16 cellular contexts compared by ENCODE assay signal in genomic region chrX:18966624-18967023, GRCh38. TPM values are rescaled to one million over a fixed set of nuclear protein-coding genes. Genes with fewer than 3 reads are reported as not detected.
DNase-seq lines count a peak whose midpoint lies in the region; ATAC-seq, FAIRE-seq and TF ChIP-seq lines count a peak whose summit lies in the region.
"Had no signal": no experiment of that assay in that cellular context is flagged by ENCODE, and none has a peak within 500 bp of the region (broad histone marks: within the 10 kb centered on the region; RNA-seq: fewer than 3 reads in every experiment).

No MANE protein-coding gene starts in this region.

- H3K36me3 ChIP-seq in right lobe of liver (no peaks in the 10 kb centered on the region), HepG2 (replicated peaks in 1 of 2; ENCODE audit: control insufficient read depth in 1 of 2, insufficient read depth in 2 of 2, low read length in 2 of 2) (peaks cover 1 to 5% of the 10 kb centered on the region in 2 experiments; a peak in 2 of 5 replicates), psoas muscle (ENCODE audit: insufficient read depth in 1 of 2, low read depth in 1 of 2) (no peaks in the 10 kb centered on the region)
- H3K36me3 ChIP-seq: BE2C had no signal

- H3K4me2 ChIP-seq in HepG2 (ENCODE audit: low read depth, low read length) = no peak overlapping the region

- DNase-seq in right lobe of liver = peak in 1 of 3 donors; percentile 53
- no peak for DNase-seq in HepG2 (ENCODE audit: low spot score)
- DNase-seq in left ventricle myocardium superior = peak; percentile 33
- peak in 1 of 2 donors; percentile 15 for DNase-seq in psoas muscle
- no peak for DNase-seq in NCI-H2196 (lab: John Stamatoyannopoulos, UW; ENCODE audit: unreplicated experiment)
- DNase-seq: BE2C; CD4-positive, alpha-beta memory T cell; DMS79; GOT3; H9 had no signal

- no peak for TF ChIP-seq CTCF in right lobe of liver (IDR thresholded peaks at IDR 0.05)
- no peak for TF ChIP-seq CTCF in HepG2 (CRISPR knock-in tag; IDR thresholded peaks at IDR 0.05)
- no peak for TF ChIP-seq CTCF in psoas muscle (IDR thresholded peaks at IDR 0.05)

- H3K27me3 ChIP-seq in right lobe of liver (no peaks in the 10 kb centered on the region), HepG2 (ENCODE audit: control insufficient read depth in 1 of 2, insufficient read depth in 2 of 2, low read length in 2 of 2) (no peaks in the 10 kb centered on the region), psoas muscle (ENCODE audit: insufficient read depth in 3 of 3, low read length in 2 of 3) (no peaks in the 10 kb centered on the region)
- H3K27me3 ChIP-seq: BE2C had no signal

- H4K20me1 ChIP-seq in HepG2 (ENCODE audit: insufficient read depth, low read length) = peaks cover 20% of the 10 kb centered on the region; the same call in 1 of the 2 replicates

- TF ChIP-seq EP300 in HepG2 (IDR thresholded peaks at IDR 0.05; ENCODE audit: low read depth in 2 of 2, low read length in 2 of 2) (no peak), HepG2 (CRISPR knock-in tag; IDR thresholded peaks at IDR 0.05; ENCODE audit: borderline replicate concordance) (no peak)

- H3K27ac ChIP-seq in right lobe of liver (no peak overlapping the region), HepG2 (ENCODE audit: extremely low read length, insufficient read depth, low read length) (no peak overlapping the region), psoas muscle (no peak overlapping the region)
- H3K27ac ChIP-seq: C4-2B had no signal

- intact Hi-C loops in right lobe of liver (cut with DNase I) = no loop called here
- intact Hi-C loops in HepG2 (cut with micrococcal nuclease; ENCODE audit: unreplicated experiment) = no loop called here
- intact Hi-C loops in left ventricle myocardium superior (cut with micrococcal nuclease) = no loop called here
- intact Hi-C loops in psoas muscle (cut with DNase I) = no loop called here

- 37% methylated on average over 5 of the region's 5 CpGs for WGBS in right lobe of liver (ENCODE audit: insufficient coverage, low coverage, low lambda C conversion rate, missing lambda C conversion rate)
- 91% methylated on average over 5 of the region's 5 CpGs for whole genome bisulfite sequencing in HepG2 (ENCODE audit: low lambda C conversion rate)
- WGBS in psoas muscle, 3 donors = 34 to 52% (median 36%) methylated on average over 5 of the region's 5 CpGs

- TF ChIP-seq RAD21 in HepG2 (CRISPR knock-in tag; IDR thresholded peaks at IDR 0.05) = no peak

- H3K9ac ChIP-seq in HepG2 (ENCODE audit: insufficient read depth, low read depth, low read length) = no peak overlapping the region

- CTCF ChIA-PET in HepG2 (lab: Yijun Ruan, JAX; ENCODE audit: low intra/inter-chr PET ratio, low total read pairs) = no interaction called here

- peaks cover 0 to 11% (median 4%) of the 10 kb centered on the region in 4 donors for H3K4me1 ChIP-seq in right lobe of liver
- H3K4me1 ChIP-seq in HepG2 (ENCODE audit: insufficient read depth, low read length) = no peaks in the 10 kb centered on the region
- no peaks in the 10 kb centered on the region for H3K4me1 ChIP-seq in psoas muscle
- H3K4me1 ChIP-seq: BE2C had no signal

- FAIRE-seq in HepG2 (lab: Jason Lieb, UNC) = no peak
- FAIRE-seq: A204.1, GM12878, GM18507 had no signal

- BruUV-seq in HepG2 (replicated peaks; lab: Mats Ljungman, UMichigan) = no TSS peak

- no peak overlapping the region for H2AFZ ChIP-seq in HepG2 (ENCODE audit: low read length)

- H3K9me3 ChIP-seq in right lobe of liver (no peaks in the 10 kb centered on the region), HepG2 (ENCODE audit: low read length) (no peaks in the 10 kb centered on the region), psoas muscle (no peaks in the 10 kb centered on the region)
- H3K9me3 ChIP-seq: BE2C had no signal

- H3K4me3 ChIP-seq in right lobe of liver (no peak overlapping the region), HepG2 (replicated peaks in 1 of 3; ENCODE audit: insufficient read depth in 1 of 3, low read depth in 2 of 3, low read length in 3 of 3) (no peak overlapping the region), psoas muscle (peak overlapping the region; percentile 32)
- H3K4me3 ChIP-seq: GM12878 had no signal

- TF ChIP-seq POLR2A in right lobe of liver (IDR thresholded peaks at IDR 0.05) = no peak
- TF ChIP-seq POLR2A in HepG2 (IDR thresholded peaks at IDR 0.05; ENCODE audit: insufficient read depth in 1 of 2, low read depth in 2 of 2, low read length in 2 of 2) = no peak

- POLR2A ChIA-PET in HepG2 (lab: Yijun Ruan, JAX) = no interaction called here

- peaks cover 60% of the 10 kb centered on the region for H3K79me2 ChIP-seq in HepG2 (ENCODE audit: insufficient read depth, low read length)

- ATAC-seq in right lobe of liver (peak in 3 of 4 donors; percentile 50 to 80 (median 73)), HepG2 (no peak), left ventricle myocardium superior (peak; percentile 90), psoas muscle (peak; percentile 58 to 91 (median 86)), GM19324 (IDR thresholded peaks at IDR 0.05; ENCODE audit: low FRiP score, unreplicated experiment) (no peak), HG02798 (IDR thresholded peaks at IDR 0.05; ENCODE audit: poor library complexity, unreplicated experiment) (no peak)
- ATAC-seq: GM12878 had no signal

- in situ Hi-C loops in HepG2 (cut with HindIII; ENCODE audit: extremely low pct_ligation_motif_present, low pct_unique_long_range_greater_than_20kb) = no loop called here

TF ChIP-seq in HepG2, 621 proteins besides CTCF, POLR2A, EP300 and RAD21:
- TF ChIP-seq GPN1 (CRISPR knock-in tag; IDR thresholded peaks at IDR 0.05; ENCODE audit: borderline replicate concordance) = no peak
- TF ChIP-seq NAIF1 (CRISPR knock-in tag; IDR thresholded peaks at IDR 0.05; ENCODE audit: borderline replicate concordance) = no peak
- no peak for TF ChIP-seq SALL1 (CRISPR knock-in tag; IDR thresholded peaks at IDR 0.05)
- TF ChIP-seq TEAD3 (CRISPR knock-in tag; optimal IDR thresholded peaks at IDR 0.05; ENCODE audit: borderline replicate concordance) = no peak
- no peak for TF ChIP-seq TRAFD1 (CRISPR knock-in tag; IDR thresholded peaks at IDR 0.05; ENCODE audit: borderline replicate concordance)

RNA-seq across cellular contexts. Expression of gene PHKA2, which starts 17.3 kb away (rescaled TPM):
- total RNA-seq in right lobe of liver = 100 to 1,000 TPM in 2 of 6 experiments, 10 to 100 TPM in 4; 48.9 to 114 (median 62.1) TPM
- total RNA-seq in HepG2 (2016; rRNA removed; fragmentation: Illumina TruSeq; extraction: Trizol) = 15.4 and 20.5 TPM in 2 replicates
- 3.6 and 3.8 TPM in 2 replicates for total RNA-seq in HepG2 (2016; cell fraction: cytosol; rRNA removed; fragmentation: Illumina TruSeq; extraction: Trizol; ENCODE audit: low read depth)
- total RNA-seq in HepG2 (2016; cell fraction: insoluble cytoplasmic fraction; rRNA removed; fragmentation: Illumina TruSeq; extraction: Trizol) = 15.1 and 20.1 TPM in 2 replicates
- total RNA-seq in HepG2 (2016; cell fraction: membrane; rRNA removed; fragmentation: Illumina TruSeq; extraction: Trizol) = 5.7 and 6.3 TPM in 2 replicates
- 38.1 and 39.0 TPM in 2 replicates for total RNA-seq in HepG2 (2016; cell fraction: nucleus; rRNA removed; fragmentation: Illumina TruSeq; extraction: Trizol)
- 273 and 366 TPM in 2 replicates for polyA plus RNA-seq in HepG2 (2011; rRNA removed)
- 63.5 and 79.6 TPM in 2 replicates for polyA plus RNA-seq in HepG2 (2011; cell fraction: cytosol; rRNA removed)
- 2,242 and 2,679 TPM in 2 replicates for polyA plus RNA-seq in HepG2 (2011; cell fraction: nucleus; rRNA removed)
- polyA plus RNA-seq in HepG2 (2012) = 163 and 167 TPM in 2 replicates
- 1.6 and 1.7 TPM in 2 replicates for polyA plus RNA-seq in HepG2 (2016; cell fraction: cytosol; fragmentation: Illumina TruSeq; extraction: Trizol; ENCODE audit: low read depth)
- polyA plus RNA-seq in HepG2 (2016; cell fraction: insoluble cytoplasmic fraction; fragmentation: Illumina TruSeq; extraction: Trizol; ENCODE audit: low read depth) = 15.4 and 16.9 TPM in 2 replicates
- 3.7 and 4.0 TPM in 2 replicates for polyA plus RNA-seq in HepG2 (2016; cell fraction: membrane; fragmentation: Illumina TruSeq; extraction: Trizol; ENCODE audit: low read depth)
- polyA plus RNA-seq in HepG2 (2016; cell fraction: nucleus; fragmentation: Illumina TruSeq; extraction: Trizol; ENCODE audit: insufficient read depth, low read depth) = 129 and 139 TPM in 2 replicates
- polyA minus RNA-seq in HepG2 (2011; rRNA and poly(A)+ RNA removed; ENCODE audit: low replicate concordance) = 50.1 and 194 TPM in 2 replicates
- polyA minus RNA-seq in HepG2 (2011; cell fraction: cytosol; rRNA and poly(A)+ RNA removed) = 45.9 and 57.7 TPM in 2 replicates
- 560 and 596 TPM in 2 replicates for polyA minus RNA-seq in HepG2 (2011; cell fraction: nucleus; rRNA and poly(A)+ RNA removed)
- total RNA-seq in left ventricle myocardium superior = 57.7 TPM
- total RNA-seq in psoas muscle = 10 to 100 TPM in 3 of 4 donors, 1 to 10 TPM in 1; 8.9 to 24.8 (median 12.9) TPM
- polyA plus RNA-seq in psoas muscle = 1 to 10 TPM; 3.7 to 6.4 (median 5.9) TPM

Comparison
In these comparisons a context has a peak if more than half of its experiments do, and no peak if none do; other contexts are left out.
1. ATAC-seq: peak in right lobe of liver (3 of 4), left ventricle myocardium superior (single experiment) and psoas muscle (4 of 4); none in HepG2 (single experiment), GM19324 (single experiment) and HG02798 (single experiment).